In genomic region chr2:102618452-102619413, GRCh38 we compare ENCODE assay signal across 8 cellular contexts. TPM values are rescaled to one million over a fixed set of nuclear protein-coding genes. Genes with fewer than 3 reads are reported as not detected.
DNase-seq lines count a peak whose midpoint lies in the region; ATAC-seq, FAIRE-seq and TF ChIP-seq lines count a peak whose summit lies in the region.

No MANE protein-coding gene starts in this region.

- POLR2A ChIA-PET in CD4-positive, alpha-beta memory T cell (lab: Charles Lee; ENCODE audit: partially characterized antibody): no interaction called here
- POLR2A ChIA-PET in IMR-90 (lab: Charles Lee; ENCODE audit: unreplicated experiment) (no interaction called here), HepG2 (lab: Yijun Ruan, JAX) (no interaction called here)

- no peak overlapping the region for H2BK120ac ChIP-seq in IMR-90 (ENCODE audit: low read depth, low read length)

- no peak overlapping the region for H3K27ac Mint-ChIP-seq in CD4-positive, alpha-beta memory T cell
- peak overlapping the region in 1 of 5 experiments; percentile 7 for H3K27ac Mint-ChIP-seq in brain

- TF ChIP-seq CTCF in IMR-90 (conservative IDR thresholded peaks at IDR 0.05; ENCODE audit: low read depth, low read length): no peak
- TF ChIP-seq CTCF in brain (conservative IDR thresholded peaks at IDR 0.05): no peak
- TF ChIP-seq CTCF in HepG2 (CRISPR knock-in tag; IDR thresholded peaks at IDR 0.05): no peak

- TF ChIP-seq EP300 in HepG2 (IDR thresholded peaks at IDR 0.05; ENCODE audit: low read depth in 2 of 2, low read length in 2 of 2): no peak
- no peak for TF ChIP-seq EP300 in HepG2 (CRISPR knock-in tag; IDR thresholded peaks at IDR 0.05; ENCODE audit: borderline replicate concordance)

- ATAC-seq in IMR-90 (ENCODE audit: low read depth) (peak; percentile 12; the same call in 1 of the 2 replicates), HepG2 (peak; percentile 42), GM21390 (IDR thresholded peaks at IDR 0.05; ENCODE audit: unreplicated experiment) (no peak), GM21423 (IDR thresholded peaks at IDR 0.05; ENCODE audit: unreplicated experiment) (no peak)

- no peak overlapping the region for H3K4ac ChIP-seq in IMR-90 (ENCODE audit: low read depth, low read length)

- BruUV-seq in IMR-90 (replicated peaks; lab: Mats Ljungman, UMichigan) (no TSS peak), HepG2 (replicated peaks; lab: Mats Ljungman, UMichigan) (no TSS peak)

- no peak overlapping the region for H3K56ac ChIP-seq in IMR-90 (ENCODE audit: extremely low read depth, insufficient read depth, low read length)

- no peak overlapping the region for H4K91ac ChIP-seq in IMR-90 (ENCODE audit: insufficient read depth, low read depth, low read length)

- H2BK5ac ChIP-seq in IMR-90 (ENCODE audit: low read depth, low read length, poor library complexity, severe bottlenecking): no peak overlapping the region

- H2AFZ ChIP-seq in IMR-90 (replicated peaks; ENCODE audit: low read length, poor library complexity): peak overlapping the region; percentile 64
- no peak overlapping the region for H2AFZ ChIP-seq in HepG2 (ENCODE audit: low read length)

- dilution Hi-C loops in IMR-90 (cut with HindIII; ENCODE audit: low sequenced_read_pairs, unreplicated experiment): no loop called here

- H3K27ac ChIP-seq in CD4-positive, alpha-beta memory T cell (ENCODE audit: low read depth, low read length): no peak overlapping the region
- H3K27ac ChIP-seq in IMR-90 (ENCODE audit: insufficient read depth, low read length) (no peak overlapping the region), HepG2 (ENCODE audit: extremely low read length, insufficient read depth, low read length) (no peak overlapping the region)

- no peak for FAIRE-seq in HepG2 (lab: Jason Lieb, UNC)

- no peaks in the 10 kb centered on the region for H3K36me3 ChIP-seq in CD4-positive, alpha-beta memory T cell (ENCODE audit: insufficient read depth, low read length)
- no peaks in the 10 kb centered on the region for H3K36me3 ChIP-seq in IMR-90 (ENCODE audit: control insufficient read depth, insufficient read depth, low read length)
- H3K36me3 ChIP-seq in HepG2 (replicated peaks in 1 of 2; ENCODE audit: control insufficient read depth in 1 of 2, insufficient read depth in 2 of 2, low read length in 2 of 2): no peaks in the 10 kb centered on the region

- no peaks in the 10 kb centered on the region for H3K79me1 ChIP-seq in IMR-90 (ENCODE audit: low read depth in 1 of 2, low read length in 2 of 2)

- H3K36me3 Mint-ChIP-seq in CD4-positive, alpha-beta memory T cell: no peaks in the 10 kb centered on the region
- no peaks in the 10 kb centered on the region for H3K36me3 Mint-ChIP-seq in brain

- H3K4me1 ChIP-seq in CD4-positive, alpha-beta memory T cell (ENCODE audit: insufficient read depth, low read length): peaks cover 7% of the 10 kb centered on the region
- H3K4me1 ChIP-seq in IMR-90 (ENCODE audit: control insufficient read depth, insufficient read depth, low read length): no peaks in the 10 kb centered on the region; the same call in 1 of the 2 replicates
- H3K4me1 ChIP-seq in HepG2 (ENCODE audit: insufficient read depth, low read length): peaks cover 12% of the 10 kb centered on the region; the same call in 1 of the 2 replicates

- no peaks in the 10 kb centered on the region for H3K9me1 ChIP-seq in IMR-90 (ENCODE audit: insufficient read depth, low read length)

- no peak overlapping the region for H2AK9ac ChIP-seq in IMR-90 (replicated peaks; ENCODE audit: low read depth, low read length, poor library complexity)

- H3K9ac ChIP-seq in IMR-90 (ENCODE audit: low read depth, low read length) (no peak overlapping the region), HepG2 (ENCODE audit: insufficient read depth, low read depth, low read length) (no peak overlapping the region)

- WGBS in IMR-90 (ENCODE audit: extremely low coverage in 2 of 2, insufficient read length in 1 of 2), 2 experiments: 5% methylated on average over 18 of the region's 59 CpGs; no CpG with 5 or more reads in 1 of the 2 experiments
- WGBS in HepG2 (ENCODE audit: low lambda C conversion rate): 15% methylated on average over 31 of the region's 59 CpGs

- H3K27me3 ChIP-seq in CD4-positive, alpha-beta memory T cell (ENCODE audit: insufficient read depth, low read length): peaks cover 12% of the 10 kb centered on the region
- H3K27me3 ChIP-seq in IMR-90 (ENCODE audit: control insufficient read depth, insufficient read depth, low read length): peaks cover 38% of the 10 kb centered on the region
- H3K27me3 ChIP-seq in HepG2 (ENCODE audit: control insufficient read depth in 1 of 2, insufficient read depth in 2 of 2, low read length in 2 of 2): peaks cover 8 to 61% of the 10 kb centered on the region in 2 experiments; a peak in 4 of 5 replicates

- H4K8ac ChIP-seq in IMR-90 (ENCODE audit: low read depth in 2 of 2, low read length in 2 of 2): no peak overlapping the region

- CTCF ChIA-PET in CD4-positive, alpha-beta memory T cell (lab: Charles Lee; ENCODE audit: partially characterized antibody): no interaction called here
- CTCF ChIA-PET in IMR-90 (lab: Yijun Ruan, JAX) (no interaction called here), HepG2 (lab: Yijun Ruan, JAX; ENCODE audit: low intra/inter-chr PET ratio, low total read pairs) (no interaction called here)

- peaks cover 6 to 11% (median 8%) of the 10 kb centered on the region in 4 donors for H3K4me1 Mint-ChIP-seq in CD4-positive, alpha-beta memory T cell
- H3K4me1 Mint-ChIP-seq in brain: peaks cover 18% of the 10 kb centered on the region

- H3K4me2 ChIP-seq in IMR-90 (ENCODE audit: low read depth, low read length): peak overlapping the region; percentile 44; the same call in 1 of the 2 replicates
- H3K4me2 ChIP-seq in HepG2 (ENCODE audit: low read depth, low read length): peak overlapping the region; percentile 66

- no peaks in the 10 kb centered on the region; the same call in 1 of the 2 replicates for H4K20me1 ChIP-seq in IMR-90 (ENCODE audit: insufficient read depth, low read length)
- no peaks in the 10 kb centered on the region for H4K20me1 ChIP-seq in HepG2 (ENCODE audit: insufficient read depth, low read length)

- peak overlapping the region; percentile 28 to 93 (median 77) for H3K4me3 Mint-ChIP-seq in CD4-positive, alpha-beta memory T cell
- H3K4me3 Mint-ChIP-seq in brain: peak overlapping the region; percentile 81 to 85 (median 82)

- intact Hi-C loops in CD4-positive, alpha-beta memory T cell (cut with micrococcal nuclease): no loop called here
- intact Hi-C loops in IMR-90 (cut with micrococcal nuclease) (loop anchor here (5.0 kb wide), 1 partner anchor 96 kb away; no protein-coding TSS in a partner anchor), HepG2 (cut with micrococcal nuclease; ENCODE audit: unreplicated experiment) (loop anchor here (5.0 kb wide), 2 partner anchors 84 to 189 kb away; no protein-coding TSS in a partner anchor)

- H3K18ac ChIP-seq in IMR-90 (ENCODE audit: low read depth, low read length): no peak overlapping the region

- TF ChIP-seq POLR2A in IMR-90 (IDR thresholded peaks at IDR 0.05; ENCODE audit: low read depth, low read length): no peak
- no peak for TF ChIP-seq POLR2A in HepG2 (IDR thresholded peaks at IDR 0.05; ENCODE audit: insufficient read depth in 1 of 2, low read depth in 2 of 2, low read length in 2 of 2)

- H3K23ac ChIP-seq in IMR-90 (ENCODE audit: low read depth, low read length): no peak overlapping the region

- peak overlapping the region in 1 of 2 donors; percentile 30 for H3K4me3 ChIP-seq in CD4-positive, alpha-beta memory T cell (ENCODE audit: low read length in 2 of 2)
- H3K4me3 ChIP-seq in IMR-90 (ENCODE audit: insufficient read depth, low read depth, low read length) (peak overlapping the region; percentile 31), HepG2 (replicated peaks in 1 of 3; ENCODE audit: insufficient read depth in 1 of 3, low read depth in 2 of 3, low read length in 3 of 3) (peak overlapping the region; percentile 9 to 67 (median 43); a peak in 5 of 6 replicates)

- DNase-seq in CD4-positive, alpha-beta memory T cell: no peak
- DNase-seq in IMR-90 (no peak), HepG2 (ENCODE audit: low spot score) (no peak), ACHN (no peak)
- DNase-seq in stimulated activated CD4-positive, alpha-beta T cell treated with anti-CD3 and anti-CD28 coated beads, TNF-alpha, amount 100 ng/mL, for 48 hours (ENCODE audit: low read depth in 3 of 3): peak in 2 of 3 donors; percentile 4 to 54

- TF ChIP-seq RAD21 in IMR-90 (IDR thresholded peaks at IDR 0.05; ENCODE audit: low read length): no peak
- TF ChIP-seq RAD21 in HepG2 (CRISPR knock-in tag; IDR thresholded peaks at IDR 0.05): no peak

- H3K14ac ChIP-seq in IMR-90 (replicated peaks; ENCODE audit: low read depth, low read length): no peak overlapping the region

- no peak overlapping the region for H2AK5ac ChIP-seq in IMR-90 (ENCODE audit: low read depth, low read length)

- no peak overlapping the region for H4K5ac ChIP-seq in IMR-90 (ENCODE audit: low read depth, low read length)

- in situ Hi-C loops in IMR-90 (cut with MboI; ENCODE audit: low sequenced_read_pairs) (no loop called here), HepG2 (cut with HindIII; ENCODE audit: extremely low pct_ligation_motif_present, low pct_unique_long_range_greater_than_20kb) (loop anchor here (5.0 kb wide), 1 partner anchor 146 kb away; the partner anchor contains the start of gene SLC9A4), ACHN (cut with HindIII; ENCODE audit: low pct_ligation_motif_present, low pct_unique_long_range_greater_than_20kb, low sequenced_read_pairs) (no loop called here)

- H3K9me3 Mint-ChIP-seq in CD4-positive, alpha-beta memory T cell: no peaks in the 10 kb centered on the region
- H3K9me3 Mint-ChIP-seq in brain: peaks cover 0 to 3% (median 0%) of the 10 kb centered on the region in 5 experiments

- no peaks in the 10 kb centered on the region for H3K79me2 ChIP-seq in HepG2 (ENCODE audit: insufficient read depth, low read length)

- no peaks in the 10 kb centered on the region for H3K9me3 ChIP-seq in CD4-positive, alpha-beta memory T cell (ENCODE audit: control insufficient read depth in 1 of 2, low read length in 2 of 2)
- no peaks in the 10 kb centered on the region for H3K9me3 ChIP-seq in IMR-90 (ENCODE audit: control insufficient read depth, insufficient read depth, low read length)
- H3K9me3 ChIP-seq in HepG2 (ENCODE audit: low read length): no peaks in the 10 kb centered on the region

- no peak overlapping the region for H2BK20ac ChIP-seq in IMR-90 (ENCODE audit: low read depth, low read length)

- H3K27me3 Mint-ChIP-seq in CD4-positive, alpha-beta memory T cell: peaks cover 43 to 54% of the 10 kb centered on the region in 2 donors
- peaks cover 52% of the 10 kb centered on the region for H3K27me3 Mint-ChIP-seq in brain

- H2BK15ac ChIP-seq in IMR-90 (ENCODE audit: low read depth, low read length): no peak overlapping the region

RNA-seq across cellular contexts. Expression of gene SLC9A2, which starts 0.6 kb away (rescaled TPM):
- not detected for total RNA-seq in CD4-positive, alpha-beta memory T cell
- not detected for polyA plus RNA-seq in CD4-positive, alpha-beta memory T cell
- total RNA-seq in IMR-90 (2012; rRNA removed) (not detected in 2 replicates), HepG2 (2016; rRNA removed; fragmentation: Illumina TruSeq; extraction: Trizol) (0.02 TPM in 1 of 2 replicates, not detected in the other)
- polyA plus RNA-seq in IMR-90 (2012; rRNA removed) (not detected in 2 replicates), brain (ENCODE audit: insufficient read depth, low read depth, low replicate concordance) (0.20 TPM), HepG2 (2011; rRNA removed) (not detected in 2 replicates)
- not detected in 2 replicates for polyA plus RNA-seq in IMR-90 (2012; cell fraction: cytosol; rRNA removed)
- polyA plus RNA-seq in IMR-90 (2012; cell fraction: nucleus; rRNA removed; ENCODE audit: low replicate concordance): not detected in 2 replicates
- total RNA-seq in HepG2 (2016; cell fraction: cytosol; rRNA removed; fragmentation: Illumina TruSeq; extraction: Trizol; ENCODE audit: low read depth): not detected in 2 replicates
- not detected in 2 replicates for total RNA-seq in HepG2 (2016; cell fraction: insoluble cytoplasmic fraction; rRNA removed; fragmentation: Illumina TruSeq; extraction: Trizol)
- total RNA-seq in HepG2 (2016; cell fraction: membrane; rRNA removed; fragmentation: Illumina TruSeq; extraction: Trizol): not detected in 2 replicates
- not detected in 2 replicates for total RNA-seq in HepG2 (2016; cell fraction: nucleus; rRNA removed; fragmentation: Illumina TruSeq; extraction: Trizol)
- polyA plus RNA-seq in HepG2 (2011; cell fraction: cytosol; rRNA removed): 0.01 TPM in 1 of 2 replicates, not detected in the other
- 0.03 TPM in 1 of 2 replicates, not detected in the other for polyA plus RNA-seq in HepG2 (2011; cell fraction: nucleus; rRNA removed)
- not detected in 2 replicates for polyA plus RNA-seq in HepG2 (2012)
- not detected in 2 replicates for polyA plus RNA-seq in HepG2 (2016; cell fraction: cytosol; fragmentation: Illumina TruSeq; extraction: Trizol; ENCODE audit: low read depth)
- polyA plus RNA-seq in HepG2 (2016; cell fraction: insoluble cytoplasmic fraction; fragmentation: Illumina TruSeq; extraction: Trizol; ENCODE audit: low read depth): not detected in 2 replicates
- not detected in 2 replicates for polyA plus RNA-seq in HepG2 (2016; cell fraction: membrane; fragmentation: Illumina TruSeq; extraction: Trizol; ENCODE audit: low read depth)
- polyA plus RNA-seq in HepG2 (2016; cell fraction: nucleus; fragmentation: Illumina TruSeq; extraction: Trizol; ENCODE audit: insufficient read depth, low read depth): not detected in 2 replicates
- polyA minus RNA-seq in HepG2 (2011; rRNA and poly(A)+ RNA removed; ENCODE audit: low replicate concordance): 3.7 TPM in 1 of 2 replicates, not detected in the other
- not detected in 2 replicates for polyA minus RNA-seq in HepG2 (2011; cell fraction: cytosol; rRNA and poly(A)+ RNA removed)
- not detected in 2 replicates for polyA minus RNA-seq in HepG2 (2011; cell fraction: nucleus; rRNA and poly(A)+ RNA removed)

Comparison
In these comparisons a context has a peak if more than half of its experiments do, and no peak if none do; other contexts are left out.
1. DNase-seq: peak in stimulated activated CD4-positive, alpha-beta T cell treated with anti-CD3 and anti-CD28 coated beads, TNF-alpha, amount 100 ng/mL, for 48 hours (2 of 3); none in CD4-positive, alpha-beta memory T cell (0 of 5), IMR-90 (single experiment), HepG2 (single experiment) and ACHN (single experiment).
2. ATAC-seq: peak in IMR-90 (single experiment) and HepG2 (single experiment); none in GM21390 (single experiment) and GM21423 (single experiment).